1 cellular context compared by ENCODE assay signal in the genomic region with DNA sequence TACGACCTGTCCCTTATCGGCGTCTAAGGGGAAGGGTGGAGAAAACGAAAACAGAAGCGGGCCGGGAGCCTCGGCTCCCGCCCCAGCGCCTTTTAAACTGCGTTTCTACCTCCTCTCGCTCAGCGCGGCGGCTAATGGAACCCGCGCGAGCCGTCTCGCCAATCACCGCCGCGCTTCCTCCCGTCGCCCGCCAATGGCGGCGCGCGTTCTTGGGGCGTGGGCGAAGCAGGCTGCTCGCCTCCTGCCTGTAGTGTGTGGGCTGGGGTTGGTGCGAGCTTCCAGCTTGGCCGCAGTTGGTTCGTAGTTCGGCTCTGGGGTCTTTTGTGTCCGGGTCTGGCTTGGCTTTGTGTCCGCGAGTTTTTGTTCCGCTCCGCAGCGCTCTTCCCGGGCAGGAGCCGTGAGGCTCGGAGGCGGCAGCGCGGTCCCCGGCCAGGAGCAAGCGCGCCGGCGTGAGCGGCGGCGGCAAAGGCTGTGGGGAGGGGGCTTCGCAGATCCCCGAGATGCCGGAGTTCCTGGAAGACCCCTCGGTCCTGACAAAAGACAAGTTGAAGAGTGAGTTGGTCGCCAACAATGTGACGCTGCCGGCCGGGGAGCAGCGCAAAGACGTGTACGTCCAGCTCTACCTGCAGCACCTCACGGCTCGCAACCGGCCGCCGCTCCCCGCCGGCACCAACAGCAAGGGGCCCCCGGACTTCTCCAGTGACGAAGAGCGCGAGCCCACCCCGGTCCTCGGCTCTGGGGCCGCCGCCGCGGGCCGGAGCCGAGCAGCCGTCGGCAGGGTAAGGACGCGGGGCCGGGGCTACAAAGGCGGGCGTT.
TF ChIP-seq lines count a peak whose summit lies in the region.

A gene with protein sequence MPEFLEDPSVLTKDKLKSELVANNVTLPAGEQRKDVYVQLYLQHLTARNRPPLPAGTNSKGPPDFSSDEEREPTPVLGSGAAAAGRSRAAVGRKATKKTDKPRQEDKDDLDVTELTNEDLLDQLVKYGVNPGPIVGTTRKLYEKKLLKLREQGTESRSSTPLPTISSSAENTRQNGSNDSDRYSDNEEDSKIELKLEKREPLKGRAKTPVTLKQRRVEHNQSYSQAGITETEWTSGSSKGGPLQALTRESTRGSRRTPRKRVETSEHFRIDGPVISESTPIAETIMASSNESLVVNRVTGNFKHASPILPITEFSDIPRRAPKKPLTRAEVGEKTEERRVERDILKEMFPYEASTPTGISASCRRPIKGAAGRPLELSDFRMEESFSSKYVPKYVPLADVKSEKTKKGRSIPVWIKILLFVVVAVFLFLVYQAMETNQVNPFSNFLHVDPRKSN (plus strand): TSS at position 223 of the 816 bp plus-strand sequence. CDS start 278 bp downstream, at position 501.

TF ChIP-seq in K562, 482 proteins besides CTCF, POLR2A, EP300 and RAD21 (continued from another document and continues in another):
- TF ChIP-seq, protein P1, sequence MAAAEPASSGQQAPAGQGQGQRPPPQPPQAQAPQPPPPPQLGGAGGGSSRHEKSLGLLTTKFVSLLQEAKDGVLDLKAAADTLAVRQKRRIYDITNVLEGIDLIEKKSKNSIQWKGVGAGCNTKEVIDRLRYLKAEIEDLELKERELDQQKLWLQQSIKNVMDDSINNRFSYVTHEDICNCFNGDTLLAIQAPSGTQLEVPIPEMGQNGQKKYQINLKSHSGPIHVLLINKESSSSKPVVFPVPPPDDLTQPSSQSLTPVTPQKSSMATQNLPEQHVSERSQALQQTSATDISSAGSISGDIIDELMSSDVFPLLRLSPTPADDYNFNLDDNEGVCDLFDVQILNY (CRISPR knock-in tag; IDR thresholded peaks at IDR 0.05): no peak
- TF ChIP-seq, protein P2, sequence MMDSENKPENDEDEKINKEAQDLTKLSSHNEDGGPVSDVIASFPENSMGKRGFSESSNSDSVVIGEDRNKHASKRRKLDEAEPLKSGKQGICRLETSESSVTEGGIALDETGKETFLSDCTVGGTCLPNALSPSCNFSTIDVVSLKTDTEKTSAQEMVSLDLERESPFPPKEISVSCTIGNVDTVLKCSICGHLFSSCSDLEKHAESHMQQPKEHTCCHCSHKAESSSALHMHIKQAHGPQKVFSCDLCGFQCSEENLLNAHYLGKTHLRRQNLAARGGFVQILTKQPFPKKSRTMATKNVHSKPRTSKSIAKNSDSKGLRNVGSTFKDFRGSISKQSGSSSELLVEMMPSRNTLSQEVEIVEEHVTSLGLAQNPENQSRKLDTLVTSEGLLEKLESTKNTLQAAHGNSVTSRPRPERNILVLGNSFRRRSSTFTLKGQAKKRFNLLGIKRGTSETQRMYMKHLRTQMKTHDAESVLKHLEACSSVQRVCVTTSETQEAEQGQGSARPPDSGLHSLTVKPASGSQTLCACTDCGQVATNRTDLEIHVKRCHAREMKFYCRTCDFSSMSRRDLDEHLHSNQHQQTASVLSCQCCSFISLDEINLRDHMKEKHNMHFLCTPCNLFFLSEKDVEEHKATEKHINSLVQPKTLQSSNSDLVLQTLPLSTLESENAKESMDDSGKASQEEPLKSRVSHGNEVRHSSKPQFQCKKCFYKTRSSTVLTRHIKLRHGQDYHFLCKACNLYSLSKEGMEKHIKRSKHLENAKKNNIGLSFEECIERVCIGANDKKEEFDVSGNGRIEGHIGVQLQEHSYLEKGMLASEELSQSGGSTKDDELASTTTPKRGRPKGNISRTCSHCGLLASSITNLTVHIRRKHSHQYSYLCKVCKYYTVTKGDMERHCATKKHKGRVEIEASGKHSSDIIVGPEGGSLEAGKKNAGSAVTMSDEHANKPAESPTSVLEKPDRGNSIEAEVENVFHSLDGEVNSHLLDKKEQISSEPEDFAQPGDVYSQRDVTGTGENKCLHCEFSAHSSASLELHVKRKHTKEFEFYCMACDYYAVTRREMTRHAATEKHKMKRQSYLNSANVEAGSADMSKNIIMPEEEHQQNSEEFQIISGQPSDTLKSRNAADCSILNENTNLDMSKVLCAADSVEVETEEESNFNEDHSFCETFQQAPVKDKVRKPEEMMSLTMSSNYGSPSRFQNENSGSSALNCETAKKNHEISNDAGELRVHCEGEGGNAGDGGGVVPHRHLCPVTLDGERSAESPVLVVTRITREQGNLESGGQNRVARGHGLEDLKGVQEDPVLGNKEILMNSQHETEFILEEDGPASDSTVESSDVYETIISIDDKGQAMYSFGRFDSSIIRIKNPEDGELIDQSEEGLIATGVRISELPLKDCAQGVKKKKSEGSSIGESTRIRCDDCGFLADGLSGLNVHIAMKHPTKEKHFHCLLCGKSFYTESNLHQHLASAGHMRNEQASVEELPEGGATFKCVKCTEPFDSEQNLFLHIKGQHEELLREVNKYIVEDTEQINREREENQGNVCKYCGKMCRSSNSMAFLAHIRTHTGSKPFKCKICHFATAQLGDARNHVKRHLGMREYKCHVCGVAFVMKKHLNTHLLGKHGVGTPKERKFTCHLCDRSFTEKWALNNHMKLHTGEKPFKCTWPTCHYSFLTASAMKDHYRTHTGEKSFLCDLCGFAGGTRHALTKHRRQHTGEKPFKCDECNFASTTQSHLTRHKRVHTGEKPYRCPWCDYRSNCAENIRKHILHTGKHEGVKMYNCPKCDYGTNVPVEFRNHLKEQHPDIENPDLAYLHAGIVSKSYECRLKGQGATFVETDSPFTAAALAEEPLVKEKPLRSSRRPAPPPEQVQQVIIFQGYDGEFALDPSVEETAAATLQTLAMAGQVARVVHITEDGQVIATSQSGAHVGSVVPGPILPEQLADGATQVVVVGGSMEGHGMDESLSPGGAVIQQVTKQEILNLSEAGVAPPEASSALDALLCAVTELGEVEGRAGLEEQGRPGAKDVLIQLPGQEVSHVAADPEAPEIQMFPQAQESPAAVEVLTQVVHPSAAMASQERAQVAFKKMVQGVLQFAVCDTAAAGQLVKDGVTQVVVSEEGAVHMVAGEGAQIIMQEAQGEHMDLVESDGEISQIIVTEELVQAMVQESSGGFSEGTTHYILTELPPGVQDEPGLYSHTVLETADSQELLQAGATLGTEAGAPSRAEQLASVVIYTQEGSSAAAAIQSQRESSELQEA (IDR thresholded peaks at IDR 0.05; ENCODE audit: low read depth): no peak
- TF ChIP-seq ZBTB1 (CRISPR knock-in tag; IDR thresholded peaks at IDR 0.05; ENCODE audit: borderline replicate concordance, low read depth) (peak; percentile 50; the same call in 1 of the 2 replicates), EGR1 (conservative IDR thresholded peaks at IDR 0.05) (peak; percentile 98), HLTF (IDR thresholded peaks at IDR 0.05) (peak; percentile 76; the same call in 1 of the 2 replicates), EWSR1 (IDR thresholded peaks at IDR 0.05; ENCODE audit: borderline replicate concordance, low read depth, partially characterized antibody) (no peak), RBM22 (IDR thresholded peaks at IDR 0.05; ENCODE audit: low read depth, low read length, poor library complexity, severe bottlenecking) (peak; percentile 85), ZNF780A (CRISPR knock-in tag; IDR thresholded peaks at IDR 0.05) (no peak), L3MBTL2 (IDR thresholded peaks at IDR 0.05) (peak; percentile 79), CHD2 (IDR thresholded peaks at IDR 0.05; ENCODE audit: low read depth, low read length) (peak; percentile 85), PML (IDR thresholded peaks at IDR 0.05; ENCODE audit: low read length) (peak; percentile 88), ZFP30 (CRISPR knock-in tag; IDR thresholded peaks at IDR 0.05; ENCODE audit: borderline replicate concordance) (no peak), CREB1 (IDR thresholded peaks at IDR 0.05) (no peak; the same call in 1 of the 2 replicates), CREB1 (CRISPR knock-in tag; IDR thresholded peaks at IDR 0.05) (peak; percentile 37; the same call in 1 of the 2 replicates), FOS (IDR thresholded peaks at IDR 0.05; ENCODE audit: extremely low read depth, insufficient read length) (peak; percentile 95), SRF (CRISPR knock-in tag; IDR thresholded peaks at IDR 0.05) (0 out of 4 replicates have a peak, but pooled peaks of 1 of the 2 experiments have one; percentile 56), ERF (CRISPR knock-in tag; IDR thresholded peaks at IDR 0.05) (0 out of 2 replicates have a peak, but pooled peaks have one; percentile 6), TCF7 (IDR thresholded peaks at IDR 0.05; ENCODE audit: borderline replicate concordance) (no peak), FOXK2 (conservative IDR thresholded peaks at IDR 0.05 in 1 of 2, IDR thresholded peaks at IDR 0.05 in 1 of 2; ENCODE audit: low read depth in 2 of 2) (peak in 1 of 2 experiments; percentile 30; a peak in 1 of 4 replicates)
- TF ChIP-seq, protein P3, sequence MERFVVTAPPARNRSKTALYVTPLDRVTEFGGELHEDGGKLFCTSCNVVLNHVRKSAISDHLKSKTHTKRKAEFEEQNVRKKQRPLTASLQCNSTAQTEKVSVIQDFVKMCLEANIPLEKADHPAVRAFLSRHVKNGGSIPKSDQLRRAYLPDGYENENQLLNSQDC (CRISPR knock-in tag; IDR thresholded peaks at IDR 0.05): peak; percentile 70; the same call in 1 of the 2 replicates
- TF ChIP-seq, protein P4, sequence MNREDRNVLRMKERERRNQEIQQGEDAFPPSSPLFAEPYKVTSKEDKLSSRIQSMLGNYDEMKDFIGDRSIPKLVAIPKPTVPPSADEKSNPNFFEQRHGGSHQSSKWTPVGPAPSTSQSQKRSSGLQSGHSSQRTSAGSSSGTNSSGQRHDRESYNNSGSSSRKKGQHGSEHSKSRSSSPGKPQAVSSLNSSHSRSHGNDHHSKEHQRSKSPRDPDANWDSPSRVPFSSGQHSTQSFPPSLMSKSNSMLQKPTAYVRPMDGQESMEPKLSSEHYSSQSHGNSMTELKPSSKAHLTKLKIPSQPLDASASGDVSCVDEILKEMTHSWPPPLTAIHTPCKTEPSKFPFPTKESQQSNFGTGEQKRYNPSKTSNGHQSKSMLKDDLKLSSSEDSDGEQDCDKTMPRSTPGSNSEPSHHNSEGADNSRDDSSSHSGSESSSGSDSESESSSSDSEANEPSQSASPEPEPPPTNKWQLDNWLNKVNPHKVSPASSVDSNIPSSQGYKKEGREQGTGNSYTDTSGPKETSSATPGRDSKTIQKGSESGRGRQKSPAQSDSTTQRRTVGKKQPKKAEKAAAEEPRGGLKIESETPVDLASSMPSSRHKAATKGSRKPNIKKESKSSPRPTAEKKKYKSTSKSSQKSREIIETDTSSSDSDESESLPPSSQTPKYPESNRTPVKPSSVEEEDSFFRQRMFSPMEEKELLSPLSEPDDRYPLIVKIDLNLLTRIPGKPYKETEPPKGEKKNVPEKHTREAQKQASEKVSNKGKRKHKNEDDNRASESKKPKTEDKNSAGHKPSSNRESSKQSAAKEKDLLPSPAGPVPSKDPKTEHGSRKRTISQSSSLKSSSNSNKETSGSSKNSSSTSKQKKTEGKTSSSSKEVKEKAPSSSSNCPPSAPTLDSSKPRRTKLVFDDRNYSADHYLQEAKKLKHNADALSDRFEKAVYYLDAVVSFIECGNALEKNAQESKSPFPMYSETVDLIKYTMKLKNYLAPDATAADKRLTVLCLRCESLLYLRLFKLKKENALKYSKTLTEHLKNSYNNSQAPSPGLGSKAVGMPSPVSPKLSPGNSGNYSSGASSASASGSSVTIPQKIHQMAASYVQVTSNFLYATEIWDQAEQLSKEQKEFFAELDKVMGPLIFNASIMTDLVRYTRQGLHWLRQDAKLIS (CRISPR knock-in tag; IDR thresholded peaks at IDR 0.05): peak; percentile 75; the same call in 1 of the 2 replicates
- TF ChIP-seq, protein P5, sequence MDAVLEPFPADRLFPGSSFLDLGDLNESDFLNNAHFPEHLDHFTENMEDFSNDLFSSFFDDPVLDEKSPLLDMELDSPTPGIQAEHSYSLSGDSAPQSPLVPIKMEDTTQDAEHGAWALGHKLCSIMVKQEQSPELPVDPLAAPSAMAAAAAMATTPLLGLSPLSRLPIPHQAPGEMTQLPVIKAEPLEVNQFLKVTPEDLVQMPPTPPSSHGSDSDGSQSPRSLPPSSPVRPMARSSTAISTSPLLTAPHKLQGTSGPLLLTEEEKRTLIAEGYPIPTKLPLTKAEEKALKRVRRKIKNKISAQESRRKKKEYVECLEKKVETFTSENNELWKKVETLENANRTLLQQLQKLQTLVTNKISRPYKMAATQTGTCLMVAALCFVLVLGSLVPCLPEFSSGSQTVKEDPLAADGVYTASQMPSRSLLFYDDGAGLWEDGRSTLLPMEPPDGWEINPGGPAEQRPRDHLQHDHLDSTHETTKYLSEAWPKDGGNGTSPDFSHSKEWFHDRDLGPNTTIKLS (IDR thresholded peaks at IDR 0.05; ENCODE audit: borderline replicate concordance, low read depth): peak; percentile 26; the same call in 1 of the 2 replicates
- TF ChIP-seq, protein P6, sequence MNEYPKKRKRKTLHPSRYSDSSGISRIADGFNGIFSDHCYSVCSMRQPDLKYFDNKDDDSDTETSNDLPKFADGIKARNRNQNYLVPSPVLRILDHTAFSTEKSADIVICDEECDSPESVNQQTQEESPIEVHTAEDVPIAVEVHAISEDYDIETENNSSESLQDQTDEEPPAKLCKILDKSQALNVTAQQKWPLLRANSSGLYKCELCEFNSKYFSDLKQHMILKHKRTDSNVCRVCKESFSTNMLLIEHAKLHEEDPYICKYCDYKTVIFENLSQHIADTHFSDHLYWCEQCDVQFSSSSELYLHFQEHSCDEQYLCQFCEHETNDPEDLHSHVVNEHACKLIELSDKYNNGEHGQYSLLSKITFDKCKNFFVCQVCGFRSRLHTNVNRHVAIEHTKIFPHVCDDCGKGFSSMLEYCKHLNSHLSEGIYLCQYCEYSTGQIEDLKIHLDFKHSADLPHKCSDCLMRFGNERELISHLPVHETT (CRISPR knock-in tag; conservative IDR thresholded peaks at IDR 0.05 in 1 of 2, IDR thresholded peaks at IDR 0.05 in 1 of 2): peak in 1 of 2 experiments; percentile 28; a peak in 1 of 4 replicates
- TF ChIP-seq, protein P7, sequence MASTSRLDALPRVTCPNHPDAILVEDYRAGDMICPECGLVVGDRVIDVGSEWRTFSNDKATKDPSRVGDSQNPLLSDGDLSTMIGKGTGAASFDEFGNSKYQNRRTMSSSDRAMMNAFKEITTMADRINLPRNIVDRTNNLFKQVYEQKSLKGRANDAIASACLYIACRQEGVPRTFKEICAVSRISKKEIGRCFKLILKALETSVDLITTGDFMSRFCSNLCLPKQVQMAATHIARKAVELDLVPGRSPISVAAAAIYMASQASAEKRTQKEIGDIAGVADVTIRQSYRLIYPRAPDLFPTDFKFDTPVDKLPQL (IDR thresholded peaks at IDR 0.05; ENCODE audit: extremely low read depth, insufficient read length): peak; percentile 49
- TF ChIP-seq, protein P8, sequence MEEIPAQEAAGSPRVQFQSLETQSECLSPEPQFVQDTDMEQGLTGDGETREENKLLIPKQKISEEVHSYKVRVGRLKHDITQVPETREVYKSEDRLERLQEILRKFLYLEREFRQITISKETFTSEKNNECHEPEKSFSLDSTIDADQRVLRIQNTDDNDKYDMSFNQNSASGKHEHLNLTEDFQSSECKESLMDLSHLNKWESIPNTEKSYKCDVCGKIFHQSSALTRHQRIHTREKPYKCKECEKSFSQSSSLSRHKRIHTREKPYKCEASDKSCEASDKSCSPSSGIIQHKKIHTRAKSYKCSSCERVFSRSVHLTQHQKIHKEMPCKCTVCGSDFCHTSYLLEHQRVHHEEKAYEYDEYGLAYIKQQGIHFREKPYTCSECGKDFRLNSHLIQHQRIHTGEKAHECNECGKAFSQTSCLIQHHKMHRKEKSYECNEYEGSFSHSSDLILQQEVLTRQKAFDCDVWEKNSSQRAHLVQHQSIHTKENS (CRISPR knock-in tag; IDR thresholded peaks at IDR 0.05): no peak
- TF ChIP-seq, protein P9, sequence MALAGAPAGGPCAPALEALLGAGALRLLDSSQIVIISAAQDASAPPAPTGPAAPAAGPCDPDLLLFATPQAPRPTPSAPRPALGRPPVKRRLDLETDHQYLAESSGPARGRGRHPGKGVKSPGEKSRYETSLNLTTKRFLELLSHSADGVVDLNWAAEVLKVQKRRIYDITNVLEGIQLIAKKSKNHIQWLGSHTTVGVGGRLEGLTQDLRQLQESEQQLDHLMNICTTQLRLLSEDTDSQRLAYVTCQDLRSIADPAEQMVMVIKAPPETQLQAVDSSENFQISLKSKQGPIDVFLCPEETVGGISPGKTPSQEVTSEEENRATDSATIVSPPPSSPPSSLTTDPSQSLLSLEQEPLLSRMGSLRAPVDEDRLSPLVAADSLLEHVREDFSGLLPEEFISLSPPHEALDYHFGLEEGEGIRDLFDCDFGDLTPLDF (CRISPR knock-in tag; IDR thresholded peaks at IDR 0.05): peak; percentile 77; the same call in 1 of the 2 replicates
